ENCODE assay signal across 1 cellular context in the genomic region with DNA sequence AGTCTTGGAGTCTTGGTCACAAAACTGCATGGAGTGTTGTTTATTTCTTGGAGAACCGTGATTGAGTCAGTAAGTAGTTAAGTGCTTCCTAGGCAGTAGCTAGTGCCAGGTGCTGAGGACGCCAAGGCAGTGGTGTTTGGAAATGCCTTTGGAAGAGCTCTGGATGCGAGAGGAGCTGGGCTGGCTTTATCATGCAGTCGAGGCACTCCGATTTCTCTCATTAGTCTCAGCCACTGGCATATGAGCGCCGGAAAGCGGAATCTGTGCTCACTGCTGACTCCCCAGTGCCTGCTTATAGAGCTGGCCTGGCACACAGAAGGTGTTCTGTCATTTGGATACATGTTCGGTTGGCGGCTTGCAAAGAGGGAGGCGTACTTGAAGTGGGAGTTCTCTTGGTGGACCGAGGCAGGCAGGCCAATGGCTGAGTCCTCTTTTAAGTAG.
TF ChIP-seq lines count a peak whose summit lies in the region.

No MANE protein-coding gene starts in this region.

TF ChIP-seq in HepG2, 621 proteins besides CTCF, POLR2A, EP300 and RAD21 (continued from another document):
- TF ChIP-seq, protein P1, sequence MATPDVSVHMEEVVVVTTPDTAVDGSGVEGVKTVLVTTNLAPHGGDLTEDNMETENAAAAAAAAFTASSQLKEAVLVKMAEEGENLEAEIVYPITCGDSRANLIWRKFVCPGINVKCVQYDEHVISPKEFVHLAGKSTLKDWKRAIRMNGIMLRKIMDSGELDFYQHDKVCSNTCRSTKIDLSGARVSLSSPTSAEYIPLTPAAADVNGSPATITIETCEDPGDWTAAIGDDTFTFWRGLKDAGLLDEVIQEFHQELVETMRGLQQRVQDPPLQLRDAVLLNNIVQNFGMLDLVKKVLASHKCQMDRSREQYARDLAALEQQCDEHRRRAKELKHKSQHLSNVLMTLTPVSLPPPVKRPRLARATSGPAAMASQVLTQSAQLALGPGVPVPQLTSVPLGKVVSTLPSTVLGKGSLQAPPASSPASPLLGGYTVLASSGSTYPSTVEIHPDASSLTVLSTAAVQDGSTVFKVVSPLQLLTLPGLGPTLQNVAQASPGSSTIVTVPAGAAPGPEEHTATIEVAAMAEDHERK (CRISPR knock-in tag; IDR thresholded peaks at IDR 0.05; ENCODE audit: low read depth): no peak
- no peak for TF ChIP-seq SIX4 (CRISPR knock-in tag; IDR thresholded peaks at IDR 0.05)
- TF ChIP-seq MED1 (CRISPR knock-in tag; IDR thresholded peaks at IDR 0.05): no peak
